13 cellular contexts compared by ENCODE assay signal in the genomic region with DNA sequence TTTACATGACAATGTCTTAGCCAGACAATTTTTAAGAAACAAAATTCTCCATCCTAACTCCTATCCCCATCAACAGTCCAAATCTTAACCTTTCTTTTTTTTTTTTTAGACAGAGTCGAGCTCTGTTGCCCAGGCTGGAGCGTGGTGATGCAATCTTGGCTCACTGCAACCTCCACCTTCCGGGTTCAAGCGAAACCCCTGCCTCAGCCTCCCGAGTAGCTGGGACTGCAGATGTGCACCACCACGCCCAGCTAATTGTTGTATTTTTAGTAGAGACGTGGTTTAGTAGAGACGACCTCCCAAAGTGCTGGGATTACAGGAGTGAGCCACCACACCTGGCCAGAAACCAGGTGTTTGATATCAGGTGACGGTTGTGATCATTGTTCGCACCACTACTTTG. TPM values are rescaled to one million over a fixed set of nuclear protein-coding genes. Genes with fewer than 3 reads are reported as not detected.
DNase-seq lines count a peak whose midpoint lies in the region; ATAC-seq and TF ChIP-seq lines count a peak whose summit lies in the region.
"Had no signal": no experiment of that assay in that cellular context is flagged by ENCODE, and none has a peak within 500 bp of the region (broad histone marks: within the 10 kb centered on the region; RNA-seq: fewer than 3 reads in every experiment).

No MANE protein-coding gene starts in this region.

- DNase-seq in HFF-Myc (ENCODE audit: extremely low read depth, low read depth) (no peak), breast epithelium (ENCODE audit: low spot score in 2 of 2) (no peak), cortex of kidney (lab: John Stamatoyannopoulos, UW) (no peak), MG63 (no peak)
- no peak for DNase-seq in activated CD8-positive, alpha-beta memory T cell treated with anti-CD3 and anti-CD28 coated beads, Interleukin-2, amount 10 ng/mL, durations not matched to agents 7 days and 5 days
- DNase-seq: DMS153, MM.1S had no signal

- H3K4me3 Mint-ChIP-seq in activated CD8-positive, alpha-beta memory T cell treated with anti-CD3 and anti-CD28 coated beads, Interleukin-2, amount 10 ng/mL, durations not matched to agents 7 days and 5 days, result no peak overlapping the region
- H3K4me3 Mint-ChIP-seq: activated T-helper 17 cell treated with anti-CD3 and anti-CD28 coated beads, Interleukin-2, amount 50 U/mL, for 72 hours had no signal

- H3K27me3 Mint-ChIP-seq in activated CD8-positive, alpha-beta memory T cell treated with anti-CD3 and anti-CD28 coated beads, Interleukin-2, amount 10 ng/mL, durations not matched to agents 7 days and 5 days, result no peaks in the 10 kb centered on the region
- H3K27me3 Mint-ChIP-seq: activated T-helper 17 cell treated with anti-CD3 and anti-CD28 coated beads, Interleukin-2, amount 50 U/mL, for 72 hours had no signal

- no peaks in the 10 kb centered on the region for H3K9me3 ChIP-seq in breast epithelium
- H3K9me3 ChIP-seq in stomach smooth muscle (ENCODE audit: control insufficient read depth in 2 of 2, low read length in 2 of 2), result no peaks in the 10 kb centered on the region
- H3K9me3 ChIP-seq in MG63, result no peaks in the 10 kb centered on the region

- ATAC-seq in activated CD8-positive, alpha-beta memory T cell treated with anti-CD3 and anti-CD28 coated beads, Interleukin-2, amount 10 ng/mL, durations not matched to agents 7 days and 5 days, result no peak
- no peak for ATAC-seq in HG02678 (IDR thresholded peaks at IDR 0.05; ENCODE audit: unreplicated experiment)
- ATAC-seq: activated T-helper 17 cell treated with anti-CD3 and anti-CD28 coated beads, Interleukin-2, amount 50 U/mL, for 72 hours had no signal

- H3K4me1 ChIP-seq in breast epithelium, result peaks cover 13% of the 10 kb centered on the region in 2 donors
- H3K4me1 ChIP-seq in stomach smooth muscle (ENCODE audit: control insufficient read depth, insufficient read depth, low read length), result peaks cover 73% of the 10 kb centered on the region

- no peak for TF ChIP-seq CTCF in HFF-Myc (IDR thresholded peaks at IDR 0.05; ENCODE audit: low read depth, low read length, missing control alignments)
- TF ChIP-seq CTCF in breast epithelium (IDR thresholded peaks at IDR 0.05), result no peak

- CTCF ChIA-PET in activated CD8-positive, alpha-beta memory T cell treated with anti-CD3 and anti-CD28 coated beads, Interleukin-2, amount 10 ng/mL, durations not matched to agents 7 days and 5 days (lab: Charles Lee), result interaction anchor here (1.2 kb wide), 1 partner anchor 20 kb away, joined by 3 read pairs; no protein-coding TSS in a partner anchor

- H3K4me1 Mint-ChIP-seq in activated CD8-positive, alpha-beta memory T cell treated with anti-CD3 and anti-CD28 coated beads, Interleukin-2, amount 10 ng/mL, durations not matched to agents 7 days and 5 days, result peaks cover 9% of the 10 kb centered on the region

- no peaks in the 10 kb centered on the region for H3K36me3 Mint-ChIP-seq in activated CD8-positive, alpha-beta memory T cell treated with anti-CD3 and anti-CD28 coated beads, Interleukin-2, amount 10 ng/mL, durations not matched to agents 7 days and 5 days

- H3K27ac Mint-ChIP-seq in activated CD8-positive, alpha-beta memory T cell treated with anti-CD3 and anti-CD28 coated beads, Interleukin-2, amount 10 ng/mL, durations not matched to agents 7 days and 5 days, result no peak overlapping the region
- H3K27ac Mint-ChIP-seq: activated T-helper 17 cell treated with anti-CD3 and anti-CD28 coated beads, Interleukin-2, amount 50 U/mL, for 72 hours had no signal

- H3K27me3 ChIP-seq in breast epithelium (no peaks in the 10 kb centered on the region), layer of hippocampus (ENCODE audit: control insufficient read depth, insufficient read depth, low read length) (no peaks in the 10 kb centered on the region), stomach smooth muscle (ENCODE audit: control insufficient read depth in 1 of 2, insufficient read depth in 2 of 2, low read length in 2 of 2) (no peaks in the 10 kb centered on the region), MG63 (no peaks in the 10 kb centered on the region)

- H3K4me3 ChIP-seq in HFF-Myc (replicated peaks; ENCODE audit: low read depth, low read length), result peak overlapping the region; percentile 21
- peak overlapping the region in 2 of 3 donors; percentile 20 to 57 for H3K4me3 ChIP-seq in breast epithelium
- H3K4me3 ChIP-seq in stomach smooth muscle (ENCODE audit: low read length in 2 of 2), result peak overlapping the region in 1 of 2 donors; percentile 55
- no peak overlapping the region; the same call in 1 of the 2 replicates for H3K4me3 ChIP-seq in MG63

- H3K9me3 Mint-ChIP-seq in activated CD8-positive, alpha-beta memory T cell treated with anti-CD3 and anti-CD28 coated beads, Interleukin-2, amount 10 ng/mL, durations not matched to agents 7 days and 5 days (ENCODE audit: low read depth), result no peaks in the 10 kb centered on the region
- H3K9me3 Mint-ChIP-seq: activated T-helper 17 cell treated with anti-CD3 and anti-CD28 coated beads, Interleukin-2, amount 50 U/mL, for 72 hours had no signal

- peak overlapping the region; percentile 36 to 80 for H3K9ac ChIP-seq in stomach smooth muscle (ENCODE audit: low read length in 2 of 2)

- intact Hi-C loops in breast epithelium (cut with DNase I; ENCODE audit: low total_unique reads), result no loop called here

- no peak for TF ChIP-seq POLR2A in breast epithelium (IDR thresholded peaks at IDR 0.05)

- H3K36me3 ChIP-seq in breast epithelium (no peaks in the 10 kb centered on the region), stomach smooth muscle (ENCODE audit: control insufficient read depth in 2 of 2, insufficient read depth in 2 of 2, low read length in 2 of 2) (no peaks in the 10 kb centered on the region), MG63 (peaks cover 14% of the 10 kb centered on the region)

- peak overlapping the region; percentile 94 for H3K27ac ChIP-seq in breast epithelium
- H3K27ac ChIP-seq in layer of hippocampus (ENCODE audit: low read depth, low read length), result peak overlapping the region; percentile 87
- H3K27ac ChIP-seq in stomach smooth muscle (ENCODE audit: low read length), result peak overlapping the region; percentile 96

RNA-seq across cellular contexts. Expression of gene ABL1, which starts 10.2 kb away (rescaled TPM):
- total RNA-seq in breast epithelium, result 10 to 100 TPM; 43.6 to 72.8 (median 67.4) TPM
- total RNA-seq in activated CD8-positive, alpha-beta memory T cell treated with anti-CD3 and anti-CD28 coated beads, Interleukin-2, amount 10 ng/mL, durations not matched to agents 7 days and 5 days, result 10 to 100 TPM; 34.0 to 36.2 TPM
- 24.2 and 24.7 TPM in 2 replicates for total RNA-seq in MG63 (2014; rRNA removed; shearing (Covaris generic); ENCODE audit: low replicate concordance)

RNA-seq across cellular contexts. Expression of gene QRFP, which starts 51.4 kb away (rescaled TPM):
- not detected for total RNA-seq in breast epithelium
- total RNA-seq in activated CD8-positive, alpha-beta memory T cell treated with anti-CD3 and anti-CD28 coated beads, Interleukin-2, amount 10 ng/mL, durations not matched to agents 7 days and 5 days, result not detected
- not detected in 2 replicates for total RNA-seq in MG63 (2014; rRNA removed; shearing (Covaris generic); ENCODE audit: low replicate concordance)
- total RNA-seq: activated T-helper 17 cell treated with anti-CD3 and anti-CD28 coated beads, Interleukin-2, amount 50 U/mL, for 72 hours; dermis blood vessel endothelial cell; omental fat pad had no signal
